Comparison of ENCODE assay signal across 9 cellular contexts in the genomic region with DNA sequence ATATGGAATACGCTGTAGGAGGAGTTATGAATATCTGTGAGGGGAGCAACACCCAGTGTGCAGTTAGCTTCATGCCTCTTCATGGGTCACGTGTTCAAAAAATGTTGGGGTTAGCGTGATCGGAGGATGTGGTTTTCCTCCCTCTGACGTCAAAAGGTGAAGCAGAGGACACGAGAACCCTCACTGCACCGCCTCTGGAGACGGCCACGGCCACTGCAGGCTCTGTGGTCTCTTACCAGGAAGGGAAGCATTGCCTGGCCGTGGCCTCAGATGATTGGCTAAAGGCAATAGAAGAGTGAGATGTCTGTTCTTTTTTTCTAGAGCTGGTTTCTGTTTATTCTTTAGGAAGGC. TPM values are rescaled to one million over a fixed set of nuclear protein-coding genes. Genes with fewer than 3 reads are reported as not detected.
DNase-seq lines count a peak whose midpoint lies in the region; ATAC-seq and TF ChIP-seq lines count a peak whose summit lies in the region.
"Had no signal": no experiment of that assay in that cellular context is flagged by ENCODE, and none has a peak within 500 bp of the region (broad histone marks: within the 10 kb centered on the region; RNA-seq: fewer than 3 reads in every experiment).

No MANE protein-coding gene starts in this region.

- H3K27ac ChIP-seq in CD4-positive, alpha-beta memory T cell (ENCODE audit: low read depth, low read length) = no peak overlapping the region
- peak overlapping the region; percentile 53 for H3K27ac ChIP-seq in SU-DHL-6 (ENCODE audit: low read depth, low read length)

- H4K20me1 ChIP-seq in SU-DHL-6 (ENCODE audit: low read depth, low read length) = no peaks in the 10 kb centered on the region

- peaks cover 3 to 10% of the 10 kb centered on the region in 2 donors for H3K36me3 Mint-ChIP-seq in CD4-positive, alpha-beta memory T cell
- H3K36me3 Mint-ChIP-seq in activated naive CD4-positive, alpha-beta T cell treated with anti-CD3 and anti-CD28 coated beads, Interleukin-2, amount 50 U/mL, for 72 hours = peaks cover 5 to 15% of the 10 kb centered on the region in 2 donors

- CTCF ChIA-PET in CD4-positive, alpha-beta memory T cell (lab: Charles Lee; ENCODE audit: partially characterized antibody) = interaction anchor here (1.1 to 2.5 kb wide), 5 partner anchors 9 to 282 kb away, joined by 3 to 8 read pairs (median 4); no protein-coding TSS in a partner anchor

- H3K79me2 ChIP-seq in SU-DHL-6 (ENCODE audit: insufficient read depth, low read length) = no peaks in the 10 kb centered on the region

- DNase-seq in CD4-positive, alpha-beta memory T cell = peak; percentile 83 to 91 (median 85)
- peak; percentile 36 to 85 for DNase-seq in activated naive CD4-positive, alpha-beta T cell treated with anti-CD3 and anti-CD28 coated beads, Interleukin-2, amount 50 U/mL, for 72 hours (ENCODE audit: low spot score in 2 of 2)
- DNase-seq in mucosa of gallbladder (ENCODE audit: low spot score) (peak; percentile 48), NCI-H187 (lab: John Stamatoyannopoulos, UW) (no peak), NCI-H345 (lab: John Stamatoyannopoulos, UW) (no peak), midbrain (lab: John Stamatoyannopoulos, UW) (no peak)

- peak overlapping the region; percentile 8 for H3K4me2 ChIP-seq in SU-DHL-6 (ENCODE audit: low read depth, low read length, poor library complexity, severe bottlenecking)

- H2AFZ ChIP-seq in SU-DHL-6 (ENCODE audit: low read depth, low read length, severe bottlenecking) = no peak overlapping the region

- intact Hi-C loops in CD4-positive, alpha-beta memory T cell (cut with micrococcal nuclease) = loop anchor here (5.0 kb wide), 1 partner anchor 83 kb away; a partner anchor contains a TSS

- H3K9me2 ChIP-seq in SU-DHL-6 (replicated peaks; ENCODE audit: insufficient read depth, low read length) = no peaks in the 10 kb centered on the region

- H3K27me3 ChIP-seq in CD4-positive, alpha-beta memory T cell (ENCODE audit: insufficient read depth, low read length) = no peaks in the 10 kb centered on the region
- H3K27me3 ChIP-seq in SU-DHL-6 (ENCODE audit: low read length) = no peaks in the 10 kb centered on the region

- no peaks in the 10 kb centered on the region for H3K9me3 ChIP-seq in CD4-positive, alpha-beta memory T cell (ENCODE audit: control insufficient read depth in 1 of 2, low read length in 2 of 2)
- H3K9me3 ChIP-seq in SU-DHL-6 (ENCODE audit: insufficient read depth, low read length) = no peaks in the 10 kb centered on the region

- peak in 1 of 2 donors; percentile 52 for ATAC-seq in activated naive CD4-positive, alpha-beta T cell treated with anti-CD3 and anti-CD28 coated beads, Interleukin-2, amount 50 U/mL, for 72 hours
- ATAC-seq in GM18520 (IDR thresholded peaks at IDR 0.05; ENCODE audit: unreplicated experiment) = no peak

- POLR2A ChIA-PET in CD4-positive, alpha-beta memory T cell (lab: Charles Lee; ENCODE audit: partially characterized antibody) = interaction anchor here (1.2 to 1.3 kb wide), 2 partner anchors 29 to 110 kb away, joined by 3 to 4 read pairs; a partner anchor contains a TSS

- H3K27me3 Mint-ChIP-seq in CD4-positive, alpha-beta memory T cell = no peaks in the 10 kb centered on the region

- no peaks in the 10 kb centered on the region for H3K36me3 ChIP-seq in CD4-positive, alpha-beta memory T cell (ENCODE audit: insufficient read depth, low read length)
- no peaks in the 10 kb centered on the region for H3K36me3 ChIP-seq in SU-DHL-6 (ENCODE audit: low read length)

- peak overlapping the region in 1 of 2 donors; percentile 9 for H3K4me3 ChIP-seq in CD4-positive, alpha-beta memory T cell (ENCODE audit: low read length in 2 of 2)
- H3K4me3 ChIP-seq in SU-DHL-6 (ENCODE audit: insufficient read depth, low read length, poor library complexity, severe bottlenecking) = no peak overlapping the region

- no peak overlapping the region for H3K9ac ChIP-seq in SU-DHL-6 (ENCODE audit: low read length)

- peaks cover 0 to 6% (median 5%) of the 10 kb centered on the region in 8 donors for H3K9me3 Mint-ChIP-seq in CD4-positive, alpha-beta memory T cell
- H3K9me3 Mint-ChIP-seq in activated naive CD4-positive, alpha-beta T cell treated with anti-CD3 and anti-CD28 coated beads, Interleukin-2, amount 50 U/mL, for 72 hours = no peaks in the 10 kb centered on the region

- H3K27ac Mint-ChIP-seq in CD4-positive, alpha-beta memory T cell = peak overlapping the region; percentile 94 to 99 (median 96)
- peak overlapping the region; percentile 44 to 63 for H3K27ac Mint-ChIP-seq in activated naive CD4-positive, alpha-beta T cell treated with anti-CD3 and anti-CD28 coated beads, Interleukin-2, amount 50 U/mL, for 72 hours

- H3K4me1 Mint-ChIP-seq in CD4-positive, alpha-beta memory T cell = peaks cover 21 to 60% (median 37%) of the 10 kb centered on the region in 4 donors

- no peak for TF ChIP-seq CTCF in SU-DHL-6 (IDR thresholded peaks at IDR 0.05; ENCODE audit: insufficient read depth, low read length, poor library complexity, severe bottlenecking)

- H3F3A ChIP-seq in SU-DHL-6 (ENCODE audit: insufficient read depth) = peaks cover 25% of the 10 kb centered on the region

- peak overlapping the region; percentile 46 to 86 (median 74) for H3K4me3 Mint-ChIP-seq in CD4-positive, alpha-beta memory T cell

- peaks cover 42% of the 10 kb centered on the region for H3K4me1 ChIP-seq in CD4-positive, alpha-beta memory T cell (ENCODE audit: insufficient read depth, low read length)

RNA-seq across cellular contexts. Expression of a gene that starts 28.9 kb away (rescaled TPM):
- not detected for total RNA-seq in CD4-positive, alpha-beta memory T cell
- not detected for polyA plus RNA-seq in CD4-positive, alpha-beta memory T cell
- total RNA-seq in activated naive CD4-positive, alpha-beta T cell treated with anti-CD3 and anti-CD28 coated beads, Interleukin-2, amount 50 U/mL, for 72 hours = not detected
- total RNA-seq in mucosa of gallbladder = not detected
- total RNA-seq: aorta had no signal
- polyA plus RNA-seq: aorta had no signal

RNA-seq across cellular contexts. Expression of a gene that starts 29.0 kb away (rescaled TPM):
- total RNA-seq in CD4-positive, alpha-beta memory T cell = 10 to 100 TPM; 62.2 to 67.7 TPM
- 1 to 10 TPM in 1 of 2 donors, under 1 TPM in 1; 0.57 to 4.9 TPM for polyA plus RNA-seq in CD4-positive, alpha-beta memory T cell
- total RNA-seq in activated naive CD4-positive, alpha-beta T cell treated with anti-CD3 and anti-CD28 coated beads, Interleukin-2, amount 50 U/mL, for 72 hours = 100 to 1,000 TPM in 1 of 2 donors, 10 to 100 TPM in 1; 77.8 to 121 TPM
- total RNA-seq in mucosa of gallbladder = 51.6 TPM

Comparison
In these comparisons a context has a peak if more than half of its experiments do, and no peak if none do; other contexts are left out.
1. DNase-seq: peak in CD4-positive, alpha-beta memory T cell (5 of 5), activated naive CD4-positive, alpha-beta T cell treated with anti-CD3 and anti-CD28 coated beads, Interleukin-2, amount 50 U/mL, for 72 hours (2 of 2) and mucosa of gallbladder (single experiment); none in NCI-H187 (0 of 2), NCI-H345 (single experiment) and midbrain (single experiment).